Comparison of ENCODE assay signal across 39 cellular contexts in genomic region chr17:21467739-21468490, GRCh38.
"Had no signal": no experiment of that assay in that cellular context is flagged by ENCODE, and none has a peak within 500 bp of the region (broad histone marks: within the 10 kb centered on the region; RNA-seq: fewer than 3 reads in every experiment).

No MANE protein-coding gene starts in this region.

- H3K27ac ChIP-seq: brain microvascular endothelial cell, KMS-11, RWPE1, VCaP had no signal

- H3K36me3 ChIP-seq: brain microvascular endothelial cell had no signal

- FAIRE-seq: RCC 7860 had no signal

- DNase-seq: activated B cell treated with CpG ODN at 0.5 μM for 24 hours; activated CD4-positive, alpha-beta memory T cell treated with anti-CD3 and anti-CD28 coated beads for 36 hours; activated CD4-positive, alpha-beta T cell treated with anti-CD3 and anti-CD28 coated beads for 4 hours; activated CD4-positive, alpha-beta T cell treated with anti-CD3 and anti-CD28 coated beads, Interleukin-2, amount 50 U/mL, for 1 hour; activated CD4-positive, CD25-positive, alpha-beta regulatory T cell treated with anti-CD3 and anti-CD28 coated beads, Interleukin-2, amount 50 U/mL, for 72 hours; activated CD8-positive, alpha-beta memory T cell treated with anti-CD3 and anti-CD28 coated beads, Interleukin-2, amount 10 ng/mL, durations not matched to agents 7 days and 5 days; activated effector memory CD4-positive, alpha-beta T cell treated with anti-CD3 and anti-CD28 coated beads, Interleukin-2, amount 50 U/mL, for 16 hours; activated naive CD4-positive, alpha-beta T cell; activated naive CD4-positive, alpha-beta T cell treated with anti-CD3 and anti-CD28 coated beads, Interleukin-2, amount 50 U/mL, for 16 hours; activated naive CD8-positive, alpha-beta T cell treated with anti-CD3 and anti-CD28 coated beads for 36 hours; activated T-cell treated with anti-CD3 and anti-CD28 coated beads, Interleukin-2, amount 50 U/mL, for 1 hour; activated T-cell treated with anti-CD3 and anti-CD28 coated beads, Interleukin-2, amount 50 U/mL, for 72 hours; amniotic stem cell; aorta; brain microvascular endothelial cell; central memory CD4-positive, alpha-beta T cell; MM.1S; MV-4-11; NCI-H1092; NCI-H1436 treated with DMSO at 0.1 percent for 48 hours; NCI-H1694 treated with DMSO at 0.1 percent for 48 hours; NCI-H2029; NCI-H446; NCI-H510A treated with DMSO at 0.1 percent for 48 hours; NCI-H526 treated with DMSO at 0.1 percent for 48 hours; NCI-H774; NK-92 treated with Interleukin-12 subunit alpha and Interleukin-12 subunit beta, amount 100 ng/mL, for 24 hours; PC-3; SIG-M5; SW 1271; T-helper 1 cell; T-helper 2 cell; T-helper 9 cell had no signal

- ATAC-seq: activated CD8-positive, alpha-beta memory T cell treated with anti-CD3 and anti-CD28 coated beads, Interleukin-2, amount 10 ng/mL, durations not matched to agents 7 days and 5 days; activated T-cell treated with anti-CD3 and anti-CD28 coated beads, Interleukin-2, amount 50 U/mL, for 72 hours; activated T-helper 17 cell treated with anti-CD3 and anti-CD28 coated beads, Interleukin-2, amount 50 U/mL, for 72 hours; PC-3; Right ventricle myocardium inferior had no signal

- H3K9ac ChIP-seq: KMS-11 had no signal
